ENCODE assay signal across 1 cellular context in the genomic region with DNA sequence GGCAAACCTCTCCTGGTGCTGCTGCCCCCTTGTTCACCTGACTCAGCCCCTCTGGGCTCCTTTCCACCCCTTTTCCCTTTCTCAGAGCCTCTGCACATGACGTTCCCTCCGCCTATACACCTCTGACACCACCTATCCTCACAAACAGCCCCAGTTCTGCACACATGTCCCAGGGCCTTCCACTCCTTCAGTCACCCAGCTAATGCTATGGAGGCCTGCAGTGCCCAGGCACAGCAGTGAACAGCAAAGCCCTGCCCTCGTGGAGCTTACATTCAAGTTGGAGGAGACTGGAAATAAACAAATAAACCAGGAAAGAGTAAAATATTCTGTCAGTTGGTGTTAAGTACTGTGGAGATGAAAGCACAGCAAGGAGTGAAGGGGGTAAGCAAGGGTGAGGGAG.
TF ChIP-seq lines count a peak whose summit lies in the region.

No MANE protein-coding gene starts in this region.

TF ChIP-seq in K562, 482 proteins besides CTCF, POLR2A, EP300 and RAD21:
- TF ChIP-seq ZKSCAN3 (CRISPR knock-in tag; IDR thresholded peaks at IDR 0.05) (no peak), ZNF316 (IDR thresholded peaks at IDR 0.05) (peak; percentile 88), TRIM24 (IDR thresholded peaks at IDR 0.05) (peak; percentile 36 to 51; a peak in 1 of 4 replicates), ERF (CRISPR knock-in tag; IDR thresholded peaks at IDR 0.05) (0 out of 2 replicates have a peak, but pooled peaks have one; percentile 36), TRIM28 (IDR thresholded peaks at IDR 0.05) (0 out of 2 replicates have a peak, but pooled peaks have one; percentile 53), HCFC1 (IDR thresholded peaks at IDR 0.05; ENCODE audit: low read depth, low read length) (no peak), ZNF311 (CRISPR knock-in tag; IDR thresholded peaks at IDR 0.05) (0 out of 2 replicates have a peak, but pooled peaks have one; percentile 60)
- TF ChIP-seq, protein P1, sequence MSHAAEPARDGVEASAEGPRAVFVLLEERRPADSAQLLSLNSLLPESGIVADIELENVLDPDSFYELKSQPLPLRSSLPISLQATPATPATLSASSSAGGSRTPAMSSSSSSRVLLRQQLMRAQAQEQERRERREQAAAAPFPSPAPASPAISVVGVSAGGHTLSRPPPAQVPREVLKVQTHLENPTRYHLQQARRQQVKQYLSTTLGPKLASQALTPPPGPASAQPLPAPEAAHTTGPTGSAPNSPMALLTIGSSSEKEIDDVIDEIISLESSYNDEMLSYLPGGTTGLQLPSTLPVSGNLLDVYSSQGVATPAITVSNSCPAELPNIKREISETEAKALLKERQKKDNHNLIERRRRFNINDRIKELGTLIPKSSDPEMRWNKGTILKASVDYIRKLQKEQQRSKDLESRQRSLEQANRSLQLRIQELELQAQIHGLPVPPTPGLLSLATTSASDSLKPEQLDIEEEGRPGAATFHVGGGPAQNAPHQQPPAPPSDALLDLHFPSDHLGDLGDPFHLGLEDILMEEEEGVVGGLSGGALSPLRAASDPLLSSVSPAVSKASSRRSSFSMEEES (CRISPR knock-in tag; IDR thresholded peaks at IDR 0.05): no peak
- TF ChIP-seq, protein P2, sequence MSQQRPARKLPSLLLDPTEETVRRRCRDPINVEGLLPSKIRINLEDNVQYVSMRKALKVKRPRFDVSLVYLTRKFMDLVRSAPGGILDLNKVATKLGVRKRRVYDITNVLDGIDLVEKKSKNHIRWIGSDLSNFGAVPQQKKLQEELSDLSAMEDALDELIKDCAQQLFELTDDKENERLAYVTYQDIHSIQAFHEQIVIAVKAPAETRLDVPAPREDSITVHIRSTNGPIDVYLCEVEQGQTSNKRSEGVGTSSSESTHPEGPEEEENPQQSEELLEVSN (IDR thresholded peaks at IDR 0.05; ENCODE audit: borderline replicate concordance in 1 of 2, extremely low read depth in 1 of 2, insufficient read depth in 1 of 2, insufficient read length in 1 of 2, low read depth in 1 of 2, low read length in 1 of 2, poor library complexity in 1 of 2, severe bottlenecking in 1 of 2): peak in 1 of 2 experiments; percentile 1
TF ChIP-seq in K562: peak in this region for 6.
